In the genomic region with DNA sequence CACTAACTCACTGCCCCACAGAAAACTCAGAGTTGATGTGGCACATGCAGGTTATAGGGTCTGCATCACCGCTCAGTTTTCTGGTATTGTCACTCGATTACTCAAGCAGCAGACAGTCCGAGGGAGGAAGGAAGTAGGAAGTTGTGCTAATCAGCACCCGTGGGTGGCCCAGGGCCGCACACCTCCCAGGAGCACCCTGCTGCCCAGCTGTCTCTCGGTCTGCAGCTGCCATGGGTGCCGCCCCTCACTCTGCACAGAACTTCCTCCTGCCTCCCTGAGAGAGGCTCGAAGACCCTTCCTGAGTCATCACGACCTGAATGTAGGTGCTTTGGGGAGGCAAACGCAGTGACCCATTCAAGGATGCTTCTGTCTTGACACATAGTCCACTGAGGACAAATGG, we compare ENCODE assay signal across 17 cellular contexts. TPM values are rescaled to one million over a fixed set of nuclear protein-coding genes. Genes with fewer than 3 reads are reported as not detected.
DNase-seq lines count a peak whose midpoint lies in the region; ATAC-seq and TF ChIP-seq lines count a peak whose summit lies in the region.
"Had no signal": no experiment of that assay in that cellular context is flagged by ENCODE, and none has a peak within 500 bp of the region (broad histone marks: within the 10 kb centered on the region; RNA-seq: fewer than 3 reads in every experiment).

No MANE protein-coding gene starts in this region.

- intact Hi-C loops in mucosa of descending colon (cut with DNase I, micrococcal nuclease): no loop called here

- H3K9me3 ChIP-seq in mucosa of descending colon: no peaks in the 10 kb centered on the region

- H3K27me3 ChIP-seq in H7 (ENCODE audit: control insufficient read depth, insufficient read depth, low read length): no peaks in the 10 kb centered on the region

- no peak for TF ChIP-seq CTCF in mucosa of descending colon (IDR thresholded peaks at IDR 0.05)

- peak; percentile 24 for ATAC-seq in mucosa of descending colon

- H3K4me1 ChIP-seq in mucosa of descending colon (ENCODE audit: low read depth): peaks cover 20% of the 10 kb centered on the region

- H3K4me3 ChIP-seq in H7 (ENCODE audit: insufficient read depth, low read depth, low read length) (no peak overlapping the region), mucosa of descending colon (no peak overlapping the region)

- H3K36me3 ChIP-seq in H7 (replicated peaks; ENCODE audit: control insufficient read depth, insufficient read depth, low read length): no peaks in the 10 kb centered on the region
- H3K36me3 ChIP-seq in mucosa of descending colon (ENCODE audit: low read depth): no peaks in the 10 kb centered on the region

- peak; percentile 98 for DNase-seq in GF-D8 (lab: John Stamatoyannopoulos, UW)
- DNase-seq in H7: peak; percentile 13
- DNase-seq in UCSD-AML1 (lab: John Stamatoyannopoulos, UW; ENCODE audit: unreplicated experiment): peak; percentile 86
- DNase-seq in mucosa of descending colon: peak in 2 of 3 donors; percentile 47 to 64
- DNase-seq in NK-92 treated with Interleukin-12 subunit alpha and Interleukin-12 subunit beta, amount 100 ng/mL, for 24 hours (lab: John Stamatoyannopoulos, UW): no peak
- DNase-seq in OCI-M2 (lab: John Stamatoyannopoulos, UW; ENCODE audit: unreplicated experiment): no peak
- no peak for DNase-seq in central memory CD4-positive, alpha-beta T cell
- no peak for DNase-seq in 8988T
- DNase-seq: anterior cingulate cortex; effector memory CD4-positive, alpha-beta T cell; NCI-H510A; stimulated activated CD4-positive, alpha-beta T cell treated with anti-CD3 and anti-CD28 coated beads, Interleukin-4, amount 100 ng/mL, for 24 hours; T-cell had no signal

RNA-seq across cellular contexts. Expression of gene TFF3, which starts 4.2 kb away (rescaled TPM):
- total RNA-seq in H7 (2014; rRNA removed; shearing (Covaris generic)): 2.1 and 9.2 TPM in 2 replicates
- total RNA-seq in mucosa of descending colon: 1,000 to 10,000 TPM in 2 of 3 donors, 100 to 1,000 TPM in 1; 614 to 2,641 (median 2,419) TPM
- total RNA-seq: Calu3, LHCN-M2 had no signal

RNA-seq across cellular contexts. Expression of gene TFF2, which starts 31.4 kb away (rescaled TPM):
- not detected in 2 replicates for total RNA-seq in H7 (2014; rRNA removed; shearing (Covaris generic))
- total RNA-seq in mucosa of descending colon: 1 to 10 TPM in 2 of 3 donors, not detected in 1; 1.1 to 1.7 TPM
- total RNA-seq: Calu3, LHCN-M2, posterior vena cava, subcutaneous adipose tissue had no signal

RNA-seq across cellular contexts. Expression of gene TFF1, which starts 47.0 kb away (rescaled TPM):
- 1.3 TPM in 1 of 2 replicates, not detected in the other for total RNA-seq in H7 (2014; rRNA removed; shearing (Covaris generic))
- total RNA-seq in mucosa of descending colon: 100 to 1,000 TPM in 1 of 3 donors, 10 to 100 TPM in 1, 1 to 10 TPM in 1; 6.0 to 206 (median 60.1) TPM
- total RNA-seq: Calu3, LHCN-M2, posterior vena cava, subcutaneous adipose tissue had no signal

Comparison
In these comparisons a context has a peak if more than half of its experiments do, and no peak if none do; other contexts are left out.
1. DNase-seq: peak in GF-D8 (single experiment), H7 (single experiment), UCSD-AML1 (single experiment) and mucosa of descending colon (2 of 3); none in NK-92 treated with Interleukin-12 subunit alpha and Interleukin-12 subunit beta, amount 100 ng/mL, for 24 hours (single experiment), OCI-M2 (single experiment), central memory CD4-positive, alpha-beta T cell (single experiment) and 8988T (single experiment).
2. RNA of gene TFF3, which starts 4.2 kb away (total RNA-seq): 614 to 2,641 TPM in mucosa of descending colon; 2.1 to 9.2 TPM in H7; every median in the first group is over 10 times any median in the second.